15 cellular contexts compared by ENCODE assay signal in genomic region chr19:57825501-57825900, GRCh38. TPM values are rescaled to one million over a fixed set of nuclear protein-coding genes. Genes with fewer than 3 reads are reported as not detected.
DNase-seq lines count a peak whose midpoint lies in the region; ATAC-seq and TF ChIP-seq lines count a peak whose summit lies in the region.
"Had no signal": no experiment of that assay in that cellular context is flagged by ENCODE, and none has a peak within 500 bp of the region (broad histone marks: within the 10 kb centered on the region; RNA-seq: fewer than 3 reads in every experiment).

No MANE protein-coding gene starts in this region.

- POLR2A ChIA-PET in activated CD8-positive, alpha-beta T cell treated with anti-CD3 and anti-CD28 coated beads for 36 hours (lab: Charles Lee): interaction anchor here (1.8 to 2.3 kb wide), 2 partner anchors 11 to 18 kb away, joined by 5 to 6 read pairs; partner anchors contain the start of gene ZNF552
- POLR2A ChIA-PET in activated CD8-positive, alpha-beta T cell treated with anti-CD3 and anti-CD28 coated beads, Interleukin-2, amount 10 ng/mL, durations not matched to agents 7 days and 5 days (lab: Charles Lee): no interaction called here

- H3K36me3 Mint-ChIP-seq in activated CD8-positive, alpha-beta T cell treated with anti-CD3 and anti-CD28 coated beads for 36 hours (ENCODE audit: low read depth): peaks cover 70% of the 10 kb centered on the region
- peaks cover 66% of the 10 kb centered on the region for H3K36me3 Mint-ChIP-seq in activated CD8-positive, alpha-beta T cell treated with anti-CD3 and anti-CD28 coated beads, Interleukin-2, amount 10 ng/mL, durations not matched to agents 7 days and 5 days (ENCODE audit: low read depth)
- peaks cover 21% of the 10 kb centered on the region for H3K36me3 Mint-ChIP-seq in mesothelial cell of epicardium

- intact Hi-C loops in activated CD8-positive, alpha-beta T cell treated with anti-CD3 and anti-CD28 coated beads for 36 hours (cut with micrococcal nuclease): no loop called here

- H3K9me3 Mint-ChIP-seq in activated CD8-positive, alpha-beta T cell treated with anti-CD3 and anti-CD28 coated beads for 36 hours: no peaks in the 10 kb centered on the region
- no peaks in the 10 kb centered on the region for H3K9me3 Mint-ChIP-seq in activated CD8-positive, alpha-beta T cell treated with anti-CD3 and anti-CD28 coated beads, Interleukin-2, amount 10 ng/mL, durations not matched to agents 7 days and 5 days (ENCODE audit: insufficient read depth)
- H3K9me3 Mint-ChIP-seq in mesothelial cell of epicardium: no peaks in the 10 kb centered on the region
- H3K9me3 Mint-ChIP-seq: CD4-positive, alpha-beta T cell; H9 had no signal

- peaks cover 54% of the 10 kb centered on the region for H3K4me1 Mint-ChIP-seq in activated CD8-positive, alpha-beta T cell treated with anti-CD3 and anti-CD28 coated beads for 36 hours (ENCODE audit: low read depth)
- H3K4me1 Mint-ChIP-seq in activated CD8-positive, alpha-beta T cell treated with anti-CD3 and anti-CD28 coated beads, Interleukin-2, amount 10 ng/mL, durations not matched to agents 7 days and 5 days (ENCODE audit: low read depth): peaks cover 36% of the 10 kb centered on the region
- H3K4me1 Mint-ChIP-seq in mesothelial cell of epicardium: peaks cover 45% of the 10 kb centered on the region

- DNase-seq in activated CD8-positive, alpha-beta T cell treated with anti-CD3 and anti-CD28 coated beads for 36 hours: no peak
- no peak for DNase-seq in activated CD8-positive, alpha-beta T cell treated with anti-CD3 and anti-CD28 coated beads, Interleukin-2, amount 10 ng/mL, durations not matched to agents 7 days and 5 days
- DNase-seq in amniotic epithelial cell (ENCODE audit: low read depth) (peak; percentile 51), mesothelial cell of epicardium (ENCODE audit: low spot score in 2 of 2, unreplicated experiment in 2 of 2) (no peak), putamen (ENCODE audit: low spot score) (no peak)
- DNase-seq in stimulated activated CD4-positive, alpha-beta T cell treated with anti-CD3 and anti-CD28 coated beads, Interleukin-4, amount 100 ng/mL, for 1 hour: no peak
- DNase-seq: AML-193; CD4-positive, alpha-beta T cell; DMS153; DMS79; GDM1; H9 had no signal

- CTCF ChIA-PET in activated CD8-positive, alpha-beta T cell treated with anti-CD3 and anti-CD28 coated beads for 36 hours (lab: Charles Lee): no interaction called here
- CTCF ChIA-PET in activated CD8-positive, alpha-beta T cell treated with anti-CD3 and anti-CD28 coated beads, Interleukin-2, amount 10 ng/mL, durations not matched to agents 7 days and 5 days (lab: Charles Lee): no interaction called here

- TF ChIP-seq CTCF in activated CD8-positive, alpha-beta T cell treated with anti-CD3 and anti-CD28 coated beads for 36 hours (IDR thresholded peaks at IDR 0.05): no peak
- no peak for TF ChIP-seq CTCF in mesothelial cell of epicardium (IDR thresholded peaks at IDR 0.05; ENCODE audit: unreplicated experiment)

- H3K27me3 Mint-ChIP-seq in activated CD8-positive, alpha-beta T cell treated with anti-CD3 and anti-CD28 coated beads for 36 hours: no peaks in the 10 kb centered on the region
- no peaks in the 10 kb centered on the region for H3K27me3 Mint-ChIP-seq in activated CD8-positive, alpha-beta T cell treated with anti-CD3 and anti-CD28 coated beads, Interleukin-2, amount 10 ng/mL, durations not matched to agents 7 days and 5 days (ENCODE audit: low read depth)
- no peaks in the 10 kb centered on the region for H3K27me3 Mint-ChIP-seq in mesothelial cell of epicardium (ENCODE audit: low read depth)
- H3K27me3 Mint-ChIP-seq: CD4-positive, alpha-beta T cell had no signal

- H3K27ac Mint-ChIP-seq in activated CD8-positive, alpha-beta T cell treated with anti-CD3 and anti-CD28 coated beads for 36 hours: peak overlapping the region; percentile 55
- no peak overlapping the region for H3K27ac Mint-ChIP-seq in activated CD8-positive, alpha-beta T cell treated with anti-CD3 and anti-CD28 coated beads, Interleukin-2, amount 10 ng/mL, durations not matched to agents 7 days and 5 days
- H3K27ac Mint-ChIP-seq in mesothelial cell of epicardium: peak overlapping the region; percentile 43
- H3K27ac Mint-ChIP-seq: CD4-positive, alpha-beta T cell had no signal

- H3K4me3 Mint-ChIP-seq in activated CD8-positive, alpha-beta T cell treated with anti-CD3 and anti-CD28 coated beads for 36 hours: no peak overlapping the region
- H3K4me3 Mint-ChIP-seq in activated CD8-positive, alpha-beta T cell treated with anti-CD3 and anti-CD28 coated beads, Interleukin-2, amount 10 ng/mL, durations not matched to agents 7 days and 5 days: no peak overlapping the region
- H3K4me3 Mint-ChIP-seq in mesothelial cell of epicardium: no peak overlapping the region
- H3K4me3 Mint-ChIP-seq: CD4-positive, alpha-beta T cell; H9 had no signal

- ATAC-seq in activated CD8-positive, alpha-beta T cell treated with anti-CD3 and anti-CD28 coated beads for 36 hours: no peak
- no peak for ATAC-seq in activated CD8-positive, alpha-beta T cell treated with anti-CD3 and anti-CD28 coated beads, Interleukin-2, amount 10 ng/mL, durations not matched to agents 7 days and 5 days
- no peak for ATAC-seq in GM21528 (IDR thresholded peaks at IDR 0.05; ENCODE audit: low FRiP score, unreplicated experiment)
- ATAC-seq: A549, HepG2 had no signal

RNA-seq across cellular contexts. Expression of gene ZNF587B, which starts 4.6 kb away (rescaled TPM):
- total RNA-seq in activated CD8-positive, alpha-beta T cell treated with anti-CD3 and anti-CD28 coated beads for 36 hours: 10 to 100 TPM; 19.8 to 20.2 TPM
- total RNA-seq in activated CD8-positive, alpha-beta T cell treated with anti-CD3 and anti-CD28 coated beads, Interleukin-2, amount 10 ng/mL, durations not matched to agents 7 days and 5 days: 10 to 100 TPM; 18.7 to 22.2 TPM
- 28.2 to 32.0 TPM (median 29.8 TPM) in 3 replicates for total RNA-seq in mesothelial cell of epicardium

RNA-seq across cellular contexts. Expression of gene ZNF552, which starts 10.8 kb away (rescaled TPM):
- total RNA-seq in activated CD8-positive, alpha-beta T cell treated with anti-CD3 and anti-CD28 coated beads for 36 hours: 1 to 10 TPM; 6.5 to 6.7 TPM
- 1 to 10 TPM; 7.1 to 9.7 TPM for total RNA-seq in activated CD8-positive, alpha-beta T cell treated with anti-CD3 and anti-CD28 coated beads, Interleukin-2, amount 10 ng/mL, durations not matched to agents 7 days and 5 days
- total RNA-seq in mesothelial cell of epicardium: 15.5 to 19.2 TPM (median 16.8 TPM) in 3 replicates

RNA-seq across cellular contexts. Expression of gene ZNF587, which starts 24.2 kb away (rescaled TPM):
- 10 to 100 TPM; 23.6 to 24.1 TPM for total RNA-seq in activated CD8-positive, alpha-beta T cell treated with anti-CD3 and anti-CD28 coated beads for 36 hours
- 10 to 100 TPM; 32.0 to 34.6 TPM for total RNA-seq in activated CD8-positive, alpha-beta T cell treated with anti-CD3 and anti-CD28 coated beads, Interleukin-2, amount 10 ng/mL, durations not matched to agents 7 days and 5 days
- 72.9 to 77.4 TPM (median 75.9 TPM) in 3 replicates for total RNA-seq in mesothelial cell of epicardium

RNA-seq across cellular contexts. Expression of gene ZNF586, which starts 56.0 kb away (rescaled TPM):
- 10 to 100 TPM; 16.7 to 21.8 TPM for total RNA-seq in activated CD8-positive, alpha-beta T cell treated with anti-CD3 and anti-CD28 coated beads for 36 hours
- 10 to 100 TPM; 21.3 to 25.3 TPM for total RNA-seq in activated CD8-positive, alpha-beta T cell treated with anti-CD3 and anti-CD28 coated beads, Interleukin-2, amount 10 ng/mL, durations not matched to agents 7 days and 5 days
- 29.7 to 33.7 TPM (median 31.3 TPM) in 3 replicates for total RNA-seq in mesothelial cell of epicardium
